32 cellular contexts compared by ENCODE assay signal in the genomic region with DNA sequence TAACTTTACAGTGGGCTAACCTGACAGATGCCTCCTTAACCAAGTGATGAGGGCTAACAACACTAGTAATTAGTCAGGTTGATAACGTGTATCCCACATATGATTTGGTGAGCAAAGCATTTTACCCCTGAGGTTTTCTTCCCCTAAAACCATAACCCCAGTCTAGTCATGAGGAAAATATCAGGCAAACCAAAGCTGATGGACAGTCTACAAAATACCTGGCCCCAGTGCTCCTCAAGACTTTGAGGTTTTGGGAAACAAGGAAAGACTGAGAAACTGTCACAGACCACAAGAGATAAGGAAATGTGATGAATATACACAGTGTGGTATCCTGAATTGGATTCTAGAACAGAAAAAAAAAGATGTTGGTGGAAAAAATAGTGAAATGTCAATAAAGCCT.
"Had no signal": no experiment of that assay in that cellular context is flagged by ENCODE, and none has a peak within 500 bp of the region (broad histone marks: within the 10 kb centered on the region; RNA-seq: fewer than 3 reads in every experiment).

No MANE protein-coding gene starts in this region.

- ATAC-seq: activated CD4-positive, alpha-beta T cell treated with anti-CD3 and anti-CD28 coated beads for 36 hours; activated CD8-positive, alpha-beta memory T cell treated with anti-CD3 and anti-CD28 coated beads, Interleukin-2, amount 10 ng/mL, durations not matched to agents 7 days and 5 days; activated CD8-positive, alpha-beta T cell treated with anti-CD3 and anti-CD28 coated beads, Interleukin-2, amount 10 ng/mL, durations not matched to agents 7 days and 5 days; activated naive CD8-positive, alpha-beta T cell treated with anti-CD3 and anti-CD28 coated beads, Interleukin-2, amount 50 U/mL, for 24 hours had no signal

- H3K27ac Mint-ChIP-seq: activated CD4-positive, alpha-beta memory T cell treated with anti-CD3 and anti-CD28 coated beads for 36 hours; activated CD4-positive, alpha-beta T cell treated with anti-CD3 and anti-CD28 coated beads for 36 hours; activated CD4-positive, alpha-beta T cell treated with anti-CD3 and anti-CD28 coated beads, Interleukin-2, amount 10 ng/mL, durations not matched to agents 24 days and 14 days; activated CD8-positive, alpha-beta memory T cell treated with anti-CD3 and anti-CD28 coated beads, Interleukin-2, amount 10 ng/mL, durations not matched to agents 7 days and 5 days; activated CD8-positive, alpha-beta T cell treated with anti-CD3 and anti-CD28 coated beads, Interleukin-2, amount 10 ng/mL, durations not matched to agents 7 days and 5 days; activated naive CD4-positive, alpha-beta T cell treated with anti-CD3 and anti-CD28 coated beads for 36 hours; activated naive CD4-positive, alpha-beta T cell treated with anti-CD3 and anti-CD28 coated beads, Interleukin-2, amount 50 U/mL, for 24 hours; activated naive CD8-positive, alpha-beta T cell treated with anti-CD3 and anti-CD28 coated beads for 36 hours; activated naive CD8-positive, alpha-beta T cell treated with anti-CD3 and anti-CD28 coated beads, Interleukin-2, amount 50 U/mL, for 24 hours; activated T-helper 1 cell treated with anti-CD3 and anti-CD28 coated beads, Interleukin-12 subunit alpha, Interleukin-12 subunit beta, Interleukin-2, Interleukin-4 antibody, amounts not matched to agents 30 ng/mL and 10 ng/mL and 1 ng/mL, durations not matched to agents 14 hours and 24 hours and 36 hours; activated T-helper 2 cell treated with anti-CD3 and anti-CD28 coated beads, Interferon-gamma antibody, Interleukin-2, Interleukin-4, amounts not matched to agents 10 μg/mL and 5 μg/mL and 100 μg/mL, durations not matched to agents 14 hours and 24 hours and 36 hours; brain had no signal

- H3K4me1 Mint-ChIP-seq: activated naive CD4-positive, alpha-beta T cell treated with anti-CD3 and anti-CD28 coated beads, Interleukin-2, amount 50 U/mL, for 24 hours had no signal

- H3K4me1 ChIP-seq: breast epithelium, colonic mucosa had no signal

- H3K27ac ChIP-seq: adrenal gland, breast epithelium, cardiac muscle cell, colonic mucosa, epithelial cell of prostate, esophagus squamous epithelium had no signal

- H3K27me3 Mint-ChIP-seq: activated CD4-positive, alpha-beta memory T cell treated with anti-CD3 and anti-CD28 coated beads for 36 hours; activated naive CD4-positive, alpha-beta T cell treated with anti-CD3 and anti-CD28 coated beads, Interleukin-2, amount 50 U/mL, for 24 hours; brain had no signal

- H3K9me3 ChIP-seq: adrenal gland, breast epithelium, colonic mucosa, esophagus squamous epithelium had no signal

- H3K9me3 Mint-ChIP-seq: activated CD4-positive, alpha-beta memory T cell treated with anti-CD3 and anti-CD28 coated beads for 36 hours; activated CD4-positive, alpha-beta T cell treated with anti-CD3 and anti-CD28 coated beads, Interleukin-2, amount 10 ng/mL, durations not matched to agents 24 days and 14 days; activated naive CD4-positive, alpha-beta T cell treated with anti-CD3 and anti-CD28 coated beads for 36 hours; activated naive CD4-positive, alpha-beta T cell treated with anti-CD3 and anti-CD28 coated beads, Interleukin-2, amount 50 U/mL, for 24 hours; activated naive CD8-positive, alpha-beta T cell treated with anti-CD3 and anti-CD28 coated beads for 36 hours; activated naive CD8-positive, alpha-beta T cell treated with anti-CD3 and anti-CD28 coated beads, Interleukin-2, amount 50 U/mL, for 24 hours; activated T-helper 1 cell treated with anti-CD3 and anti-CD28 coated beads, Interleukin-12 subunit alpha, Interleukin-12 subunit beta, Interleukin-2, Interleukin-4 antibody, amounts not matched to agents 30 ng/mL and 10 ng/mL and 1 ng/mL, durations not matched to agents 14 hours and 24 hours and 36 hours; activated T-helper 2 cell treated with anti-CD3 and anti-CD28 coated beads, Interferon-gamma antibody, Interleukin-2, Interleukin-4, amounts not matched to agents 10 μg/mL and 5 μg/mL and 100 μg/mL, durations not matched to agents 14 hours and 24 hours and 36 hours; brain had no signal

- H3K36me3 ChIP-seq: adrenal gland, breast epithelium, colonic mucosa, esophagus squamous epithelium had no signal

- FAIRE-seq: endometrium, endothelial cell of umbilical vein had no signal

- DNase-seq: activated CD4-positive, alpha-beta memory T cell treated with anti-CD3 and anti-CD28 coated beads for 36 hours; activated CD4-positive, alpha-beta T cell treated with anti-CD3 and anti-CD28 coated beads for 36 hours; activated CD4-positive, alpha-beta T cell treated with anti-CD3 and anti-CD28 coated beads, Interleukin-2, amount 10 ng/mL, durations not matched to agents 24 days and 14 days; activated CD4-positive, CD25-positive, alpha-beta regulatory T cell; activated CD4-positive, CD25-positive, alpha-beta regulatory T cell treated with anti-CD3 and anti-CD28 coated beads, Interleukin-2, amount 50 U/mL, for 72 hours; activated CD8-positive, alpha-beta memory T cell treated with anti-CD3 and anti-CD28 coated beads, Interleukin-2, amount 10 ng/mL, durations not matched to agents 7 days and 5 days; activated CD8-positive, alpha-beta memory T cell treated with anti-CD3 and anti-CD28 coated beads, Interleukin-2, amount 50 U/mL, for 4 hours; activated CD8-positive, alpha-beta T cell treated with anti-CD3 and anti-CD28 coated beads, Interleukin-2, amount 10 ng/mL, durations not matched to agents 7 days and 5 days; activated effector memory CD4-positive, alpha-beta T cell treated with anti-CD3 and anti-CD28 coated beads, Interleukin-2, amount 50 U/mL, for 16 hours; activated naive CD4-positive, alpha-beta T cell treated with anti-CD3 and anti-CD28 coated beads for 36 hours; activated naive CD8-positive, alpha-beta T cell treated with anti-CD3 and anti-CD28 coated beads for 36 hours; activated naive CD8-positive, alpha-beta T cell treated with anti-CD3 and anti-CD28 coated beads, Interleukin-2, amount 50 U/mL, for 24 hours; activated T-cell treated with anti-CD3 and anti-CD28 coated beads, Interleukin-2, amount 50 U/mL, for 1 hour; activated T-cell treated with anti-CD3 and anti-CD28 coated beads, Interleukin-2, amount 50 U/mL, for 48 hours; adrenal gland; central memory CD4-positive, alpha-beta T cell; cerebellar nuclear complex; colonic mucosa; effector CD8-positive, alpha-beta T cell; esophagus squamous epithelium; foreskin melanocyte; head of caudate nucleus; T-helper 2 cell had no signal

- H3K27me3 ChIP-seq: adrenal gland, breast epithelium, cardiac muscle cell, colonic mucosa, esophagus squamous epithelium had no signal

- H3K36me3 Mint-ChIP-seq: activated CD4-positive, alpha-beta memory T cell treated with anti-CD3 and anti-CD28 coated beads for 36 hours; activated naive CD4-positive, alpha-beta T cell treated with anti-CD3 and anti-CD28 coated beads, Interleukin-2, amount 50 U/mL, for 24 hours; activated naive CD8-positive, alpha-beta T cell treated with anti-CD3 and anti-CD28 coated beads for 36 hours; brain had no signal

- H3K4me3 ChIP-seq: adrenal gland, breast epithelium, cardiac muscle cell, colonic mucosa, esophagus squamous epithelium had no signal

- H3K4me3 Mint-ChIP-seq: activated CD4-positive, alpha-beta memory T cell treated with anti-CD3 and anti-CD28 coated beads for 36 hours; activated CD4-positive, alpha-beta T cell treated with anti-CD3 and anti-CD28 coated beads for 36 hours; activated CD4-positive, alpha-beta T cell treated with anti-CD3 and anti-CD28 coated beads, Interleukin-2, amount 10 ng/mL, durations not matched to agents 24 days and 14 days; activated CD8-positive, alpha-beta memory T cell treated with anti-CD3 and anti-CD28 coated beads, Interleukin-2, amount 10 ng/mL, durations not matched to agents 7 days and 5 days; activated CD8-positive, alpha-beta T cell treated with anti-CD3 and anti-CD28 coated beads, Interleukin-2, amount 10 ng/mL, durations not matched to agents 7 days and 5 days; activated naive CD4-positive, alpha-beta T cell treated with anti-CD3 and anti-CD28 coated beads for 36 hours; activated naive CD4-positive, alpha-beta T cell treated with anti-CD3 and anti-CD28 coated beads, Interleukin-2, amount 50 U/mL, for 24 hours; activated naive CD8-positive, alpha-beta T cell treated with anti-CD3 and anti-CD28 coated beads for 36 hours; activated naive CD8-positive, alpha-beta T cell treated with anti-CD3 and anti-CD28 coated beads, Interleukin-2, amount 50 U/mL, for 24 hours; activated T-helper 1 cell treated with anti-CD3 and anti-CD28 coated beads, Interleukin-12 subunit alpha, Interleukin-12 subunit beta, Interleukin-2, Interleukin-4 antibody, amounts not matched to agents 30 ng/mL and 10 ng/mL and 1 ng/mL, durations not matched to agents 14 hours and 24 hours and 36 hours; brain had no signal
